ENCODE assay signal across 9 cellular contexts in genomic region chr11:121671276-121672168, GRCh38.
DNase-seq lines count a peak whose midpoint lies in the region; FAIRE-seq and TF ChIP-seq lines count a peak whose summit lies in the region.
"Had no signal": no experiment of that assay in that cellular context is flagged by ENCODE, and none has a peak within 500 bp of the region (broad histone marks: within the 10 kb centered on the region; RNA-seq: fewer than 3 reads in every experiment).

No MANE protein-coding gene starts in this region.

- no peak for TF ChIP-seq CTCF in thyroid gland (IDR thresholded peaks at IDR 0.05)

- H3K27ac ChIP-seq in caudate nucleus (ENCODE audit: low read depth, low read length), result peak overlapping the region; percentile 86
- peak overlapping the region; percentile 49 to 80 (median 79) for H3K27ac ChIP-seq in thyroid gland

- TF ChIP-seq POLR2A in thyroid gland (IDR thresholded peaks at IDR 0.05), result peak in 1 of 2 donors; percentile 42

- intact Hi-C loops in thyroid gland (cut with DNase I), result no loop called here

- peak; percentile 29 for DNase-seq in NCI-H1436 (lab: John Stamatoyannopoulos, UW)
- no peak for DNase-seq in NCI-H1436 treated with DMSO at 0.1 percent for 48 hours (lab: John Stamatoyannopoulos, UW)
- DNase-seq in caudate nucleus (lab: John Stamatoyannopoulos, UW), result peak in 24 of 61 donors; percentile 13 to 76 (median 44)
- peak; percentile 80 for DNase-seq in medulla oblongata (ENCODE audit: extremely low spot score)
- peak; percentile 54 to 68 for DNase-seq in thyroid gland
- no peak for DNase-seq in T-helper 2 cell
- DNase-seq in urothelium cell line (ENCODE audit: low spot score), result no peak
- DNase-seq in G401 (ENCODE audit: low spot score), result no peak
- DNase-seq: 8988T had no signal

- H3K36me3 ChIP-seq in thyroid gland, result no peaks in the 10 kb centered on the region

- in situ Hi-C loops in G401 (cut with HindIII; ENCODE audit: low sequenced_read_pairs), result no loop called here

- H3K4me3 ChIP-seq in thyroid gland (replicated peaks in 1 of 3), result no peak overlapping the region

- WGBS in thyroid gland, 2 donors, result 34 to 38% methylated on average over 18 to 19 of the region's 19 CpGs

- FAIRE-seq in urothelium cell line (lab: Jason Lieb, UNC), result no peak

- H3K4me1 ChIP-seq in thyroid gland, result peaks cover 19 to 34% of the 10 kb centered on the region in 2 donors

- H3K27me3 ChIP-seq in thyroid gland, result no peaks in the 10 kb centered on the region

- H3K9me3 ChIP-seq in thyroid gland, result no peaks in the 10 kb centered on the region

Comparison
In these comparisons a context has a peak if more than half of its experiments do, and no peak if none do; other contexts are left out.
1. DNase-seq: peak in NCI-H1436 (single experiment), medulla oblongata (single experiment) and thyroid gland (2 of 2); none in NCI-H1436 treated with DMSO at 0.1 percent for 48 hours (single experiment), T-helper 2 cell (0 of 5), urothelium cell line (single experiment) and G401 (single experiment).